Comparison of ENCODE assay signal across 22 cellular contexts in genomic region chr21:27636671-27637070, GRCh38.
"Had no signal": no experiment of that assay in that cellular context is flagged by ENCODE, and none has a peak within 500 bp of the region (broad histone marks: within the 10 kb centered on the region; RNA-seq: fewer than 3 reads in every experiment).

No MANE protein-coding gene starts in this region.

- H2AFZ ChIP-seq: neural progenitor cell had no signal

- H3K9me3 ChIP-seq: sigmoid colon, tibial nerve had no signal

- H3K9ac ChIP-seq: neural progenitor cell had no signal

- DNase-seq: activated CD4-positive, alpha-beta T cell treated with anti-CD3 and anti-CD28 coated beads, Interleukin-2, amount 10 ng/mL, durations not matched to agents 7 days and 5 days; activated CD8-positive, alpha-beta memory T cell treated with anti-CD3 and anti-CD28 coated beads, Interleukin-2, amount 10 ng/mL, durations not matched to agents 7 days and 5 days; activated CD8-positive, alpha-beta T cell treated with anti-CD3 and anti-CD28 coated beads for 36 hours; activated effector memory CD4-positive, alpha-beta T cell treated with anti-CD3 and anti-CD28 coated beads, Interleukin-2, amount 50 U/mL, for 16 hours; activated naive CD4-positive, alpha-beta T cell treated with anti-CD3 and anti-CD28 coated beads, Interleukin-2, amount 10 ng/mL, durations not matched to agents 7 days and 5 days; activated naive CD8-positive, alpha-beta T cell treated with anti-CD3 and anti-CD28 coated beads, Interleukin-2, amount 50 U/mL, for 24 hours; activated T-cell treated with anti-CD3 and anti-CD28 coated beads for 4 hours; dermis blood vessel endothelial cell; effector CD8-positive, alpha-beta T cell; erythroblast; hippocampal formation; mesenchymal stem cell; naive B cell; retina; sigmoid colon; stimulated activated CD4-positive, alpha-beta T cell treated with anti-CD3 and anti-CD28 coated beads, Interleukin-4, amount 100 ng/mL, for 24 hours; stimulated activated naive CD8-positive, alpha-beta T cell treated with anti-CD3 and anti-CD28 coated beads, Interleukin-15, Interleukin-2, amounts not matched to agents 100 U/mL and 50 U/mL, for 24 hours; SW 1271; T-helper 2 cell had no signal

- H3K4me2 ChIP-seq: neural progenitor cell had no signal

- H3K27ac ChIP-seq: neural progenitor cell, sigmoid colon, tibial nerve had no signal

- H3K4me3 Mint-ChIP-seq: activated CD4-positive, alpha-beta T cell treated with anti-CD3 and anti-CD28 coated beads, Interleukin-2, amount 10 ng/mL, durations not matched to agents 7 days and 5 days; activated CD8-positive, alpha-beta memory T cell treated with anti-CD3 and anti-CD28 coated beads, Interleukin-2, amount 10 ng/mL, durations not matched to agents 7 days and 5 days; activated CD8-positive, alpha-beta T cell treated with anti-CD3 and anti-CD28 coated beads for 36 hours; activated naive CD4-positive, alpha-beta T cell treated with anti-CD3 and anti-CD28 coated beads, Interleukin-2, amount 10 ng/mL, durations not matched to agents 7 days and 5 days; activated naive CD8-positive, alpha-beta T cell treated with anti-CD3 and anti-CD28 coated beads, Interleukin-2, amount 50 U/mL, for 24 hours; naive B cell; neural progenitor cell had no signal

- H3K27me3 ChIP-seq: neural progenitor cell, sigmoid colon, tibial nerve had no signal

- H3K9me3 Mint-ChIP-seq: activated CD8-positive, alpha-beta T cell treated with anti-CD3 and anti-CD28 coated beads for 36 hours; neural progenitor cell had no signal

- ATAC-seq: activated CD8-positive, alpha-beta memory T cell treated with anti-CD3 and anti-CD28 coated beads, Interleukin-2, amount 10 ng/mL, durations not matched to agents 7 days and 5 days; activated CD8-positive, alpha-beta T cell treated with anti-CD3 and anti-CD28 coated beads for 36 hours; activated naive CD8-positive, alpha-beta T cell treated with anti-CD3 and anti-CD28 coated beads, Interleukin-2, amount 50 U/mL, for 24 hours; stimulated activated naive CD8-positive, alpha-beta T cell treated with anti-CD3 and anti-CD28 coated beads, Interleukin-15, Interleukin-2, amounts not matched to agents 100 U/mL and 50 U/mL, for 24 hours had no signal

- H3K36me3 ChIP-seq: neural progenitor cell, sigmoid colon, tibial nerve had no signal

- H3K27ac Mint-ChIP-seq: activated CD4-positive, alpha-beta T cell treated with anti-CD3 and anti-CD28 coated beads, Interleukin-2, amount 10 ng/mL, durations not matched to agents 7 days and 5 days; activated CD8-positive, alpha-beta memory T cell treated with anti-CD3 and anti-CD28 coated beads, Interleukin-2, amount 10 ng/mL, durations not matched to agents 7 days and 5 days; activated CD8-positive, alpha-beta T cell treated with anti-CD3 and anti-CD28 coated beads for 36 hours; activated naive CD4-positive, alpha-beta T cell treated with anti-CD3 and anti-CD28 coated beads, Interleukin-2, amount 10 ng/mL, durations not matched to agents 7 days and 5 days; activated naive CD8-positive, alpha-beta T cell treated with anti-CD3 and anti-CD28 coated beads, Interleukin-2, amount 50 U/mL, for 24 hours; naive B cell; neural progenitor cell had no signal

- H3K4me1 ChIP-seq: neural progenitor cell, tibial nerve had no signal

- H3K4me3 ChIP-seq: neural progenitor cell, sigmoid colon, tibial nerve had no signal

- FAIRE-seq: frontal cortex had no signal

- H3K27me3 Mint-ChIP-seq: activated CD4-positive, alpha-beta T cell treated with anti-CD3 and anti-CD28 coated beads, Interleukin-2, amount 10 ng/mL, durations not matched to agents 7 days and 5 days; activated CD8-positive, alpha-beta memory T cell treated with anti-CD3 and anti-CD28 coated beads, Interleukin-2, amount 10 ng/mL, durations not matched to agents 7 days and 5 days; activated CD8-positive, alpha-beta T cell treated with anti-CD3 and anti-CD28 coated beads for 36 hours; activated naive CD4-positive, alpha-beta T cell treated with anti-CD3 and anti-CD28 coated beads, Interleukin-2, amount 10 ng/mL, durations not matched to agents 7 days and 5 days; activated naive CD8-positive, alpha-beta T cell treated with anti-CD3 and anti-CD28 coated beads, Interleukin-2, amount 50 U/mL, for 24 hours; naive B cell had no signal

- H3K36me3 Mint-ChIP-seq: activated CD8-positive, alpha-beta memory T cell treated with anti-CD3 and anti-CD28 coated beads, Interleukin-2, amount 10 ng/mL, durations not matched to agents 7 days and 5 days; activated naive CD4-positive, alpha-beta T cell treated with anti-CD3 and anti-CD28 coated beads, Interleukin-2, amount 10 ng/mL, durations not matched to agents 7 days and 5 days; naive B cell; neural progenitor cell had no signal

- H3K4me1 Mint-ChIP-seq: activated CD4-positive, alpha-beta T cell treated with anti-CD3 and anti-CD28 coated beads, Interleukin-2, amount 10 ng/mL, durations not matched to agents 7 days and 5 days; activated CD8-positive, alpha-beta memory T cell treated with anti-CD3 and anti-CD28 coated beads, Interleukin-2, amount 10 ng/mL, durations not matched to agents 7 days and 5 days; activated naive CD4-positive, alpha-beta T cell treated with anti-CD3 and anti-CD28 coated beads, Interleukin-2, amount 10 ng/mL, durations not matched to agents 7 days and 5 days; activated naive CD8-positive, alpha-beta T cell treated with anti-CD3 and anti-CD28 coated beads, Interleukin-2, amount 50 U/mL, for 24 hours; naive B cell had no signal
